13 cellular contexts compared by ENCODE assay signal in genomic region chr22:46082633-46083032, GRCh38.
DNase-seq lines count a peak whose midpoint lies in the region; ATAC-seq and TF ChIP-seq lines count a peak whose summit lies in the region.
"Had no signal": no experiment of that assay in that cellular context is flagged by ENCODE, and none has a peak within 500 bp of the region (broad histone marks: within the 10 kb centered on the region; RNA-seq: fewer than 3 reads in every experiment).

No MANE protein-coding gene starts in this region.

- H3K36me3 ChIP-seq in SK-N-SH (replicated peaks in 1 of 2; ENCODE audit: control insufficient read depth in 1 of 2, insufficient read depth in 2 of 2, low read length in 1 of 2): peaks cover 62 to 68% of the 10 kb centered on the region in 2 experiments
- H3K36me3 ChIP-seq in mammary epithelial cell (ENCODE audit: insufficient read depth, low read length): peaks cover 12% of the 10 kb centered on the region
- H3K36me3 ChIP-seq in muscle layer of duodenum (ENCODE audit: control insufficient read depth in 1 of 2, insufficient read depth in 2 of 2, low read length in 2 of 2): peaks cover 9 to 45% of the 10 kb centered on the region in 2 donors
- no peaks in the 10 kb centered on the region for H3K36me3 ChIP-seq in transverse colon
- H3K36me3 ChIP-seq in SJCRH30: peaks cover 66% of the 10 kb centered on the region

- CTCF ChIA-PET in SK-N-SH (lab: Yijun Ruan, JAX) (interaction anchor here (1.0 to 10.7 kb wide), 8 partner anchors 10 to 87 kb away, joined by 3 to 73 read pairs (median 10); no protein-coding TSS in a partner anchor), mammary epithelial cell (lab: Charles Lee; ENCODE audit: low non-redundant PET) (no interaction called here), HEK293T (lab: Yijun Ruan, JAX) (no interaction called here)

- DNase-seq in SK-N-SH (no peak), mammary epithelial cell (peak; percentile 21), transverse colon (no peak), midbrain (lab: John Stamatoyannopoulos, UW) (no peak), SJCRH30 (no peak), HEK293T (ENCODE audit: extremely low spot score) (no peak)
- DNase-seq: DMS153, NCI-H2107, nephron progenitor cell, T1000 had no signal

- no peak for TF ChIP-seq RAD21 in SK-N-SH (IDR thresholded peaks at IDR 0.05; ENCODE audit: low read length)

- dilution Hi-C loops in mammary epithelial cell (cut with HindIII; ENCODE audit: low sequenced_read_pairs): no loop called here

- H4K20me1 ChIP-seq in SK-N-SH (ENCODE audit: insufficient read depth) (peaks cover 93% of the 10 kb centered on the region), mammary epithelial cell (ENCODE audit: insufficient read depth, low read length) (no peaks in the 10 kb centered on the region)

- H3K4me3 ChIP-seq in SK-N-SH (ENCODE audit: low read depth in 2 of 2, low read length in 1 of 2) (peak overlapping the region; percentile 90 to 92), mammary epithelial cell (replicated peaks in 1 of 3; ENCODE audit: insufficient read depth in 1 of 3, low read depth in 2 of 3, low read length in 3 of 3) (peak overlapping the region; percentile 89 to 95 (median 93)), muscle layer of duodenum (ENCODE audit: low read depth in 1 of 2, low read length in 2 of 2) (no peak overlapping the region), transverse colon (no peak overlapping the region), SJCRH30 (no peak overlapping the region)

- H3K27ac ChIP-seq in SK-N-SH (ENCODE audit: low read depth in 2 of 2, low read length in 1 of 2) (peak overlapping the region; percentile 96 to 100), mammary epithelial cell (ENCODE audit: insufficient read depth, low read depth, low read length) (peak overlapping the region; percentile 94), muscle layer of duodenum (ENCODE audit: low read length) (peak overlapping the region; percentile 91), transverse colon (peak overlapping the region; percentile 98 to 99 (median 98)), SJCRH30 (no peak overlapping the region)

- H3K9ac ChIP-seq in SK-N-SH (peak overlapping the region; percentile 100), mammary epithelial cell (ENCODE audit: insufficient read depth, low read length) (peak overlapping the region; percentile 98)

- intact Hi-C loops in mammary epithelial cell (cut with micrococcal nuclease): no loop called here
- intact Hi-C loops in transverse colon (cut with DNase I; ENCODE audit: low total_unique reads): no loop called here

- TF ChIP-seq EP300 in SK-N-SH (IDR thresholded peaks at IDR 0.05; ENCODE audit: borderline replicate concordance in 1 of 2, low read depth in 1 of 2, low read length in 1 of 2) (no peak), transverse colon (IDR thresholded peaks at IDR 0.05; ENCODE audit: low read depth) (no peak)

- H3K79me2 ChIP-seq in SK-N-SH (ENCODE audit: insufficient read depth) (peaks cover 100% of the 10 kb centered on the region), mammary epithelial cell (ENCODE audit: insufficient read depth, low read length) (peaks cover 100% of the 10 kb centered on the region)

- no peak for TF ChIP-seq POLR2A in transverse colon (IDR thresholded peaks at IDR 0.05)

- no peaks in the 10 kb centered on the region for H3K9me2 ChIP-seq in SK-N-SH

- POLR2A ChIA-PET in SK-N-SH (lab: Yijun Ruan, JAX): interaction anchor here (0.9 to 5.3 kb wide), 6 partner anchors 9 to 77 kb away, joined by 4 to 30 read pairs (median 9); no protein-coding TSS in a partner anchor
- POLR2A ChIA-PET in HEK293T (lab: Yijun Ruan, JAX): no interaction called here

- peaks cover 70% of the 10 kb centered on the region for H3F3A ChIP-seq in SK-N-SH (replicated peaks; ENCODE audit: insufficient read depth)

- H3K9me3 ChIP-seq in SK-N-SH: no peaks in the 10 kb centered on the region
- H3K9me3 ChIP-seq in mammary epithelial cell (replicated peaks; ENCODE audit: insufficient read depth, low read length): no peaks in the 10 kb centered on the region
- no peaks in the 10 kb centered on the region for H3K9me3 ChIP-seq in muscle layer of duodenum (ENCODE audit: control insufficient read depth in 1 of 2, low read length in 2 of 2)
- H3K9me3 ChIP-seq in transverse colon: no peaks in the 10 kb centered on the region
- no peaks in the 10 kb centered on the region for H3K9me3 ChIP-seq in SJCRH30 (replicated peaks)

- in situ Hi-C loops in mammary epithelial cell (cut with MboI; ENCODE audit: low sequenced_read_pairs in 2 of 2): no loop called here
- in situ Hi-C loops in transverse colon (cut with MboI; ENCODE audit: low pct_ligation_motif_present in 1 of 4, low pct_unique_long_range_greater_than_20kb in 1 of 4, low sequenced_read_pairs in 3 of 4): no loop called here

- TF ChIP-seq CTCF in SK-N-SH (IDR thresholded peaks at IDR 0.05): no peak
- no peak for TF ChIP-seq CTCF in mammary epithelial cell (conservative IDR thresholded peaks at IDR 0.05 in 1 of 2, IDR thresholded peaks at IDR 0.05 in 1 of 2; ENCODE audit: extremely low read depth in 1 of 2, insufficient read depth in 1 of 2, low read depth in 1 of 2, low read length in 2 of 2)
- TF ChIP-seq CTCF in transverse colon (IDR thresholded peaks at IDR 0.05): no peak

- H2AFZ ChIP-seq in SK-N-SH (ENCODE audit: low read depth) (no peak overlapping the region), mammary epithelial cell (ENCODE audit: low read depth, low read length) (no peak overlapping the region)

- 3% methylated on average over 8 of the region's 8 CpGs for whole genome bisulfite sequencing in SK-N-SH (ENCODE audit: low lambda C conversion rate)
- under 1% methylated on average over 8 of the region's 8 CpGs for WGBS in mammary epithelial cell (ENCODE audit: low coverage, missing lambda C conversion rate)
- WGBS in transverse colon (ENCODE audit: low coverage in 1 of 2), 2 donors: 70 to 73% methylated on average over 8 of the region's 8 CpGs

- no peak for ATAC-seq in SK-N-SH treated with all-trans-retinoic acid at 6 μM for 48 hours
- ATAC-seq: stimulated activated memory B cell treated with anti-CD40 and anti-IgM and Interleukin-4, amounts not matched to agents 10 μg/mL and 1 μg/mL and 100 μg/mL, for 72 hours had no signal

- BruUV-seq in mammary epithelial cell (replicated peaks; lab: Mats Ljungman, UMichigan): no TSS peak

- H3K27me3 ChIP-seq in SK-N-SH (ENCODE audit: insufficient read depth) (no peaks in the 10 kb centered on the region), mammary epithelial cell (ENCODE audit: insufficient read depth, low read length) (no peaks in the 10 kb centered on the region), muscle layer of duodenum (ENCODE audit: low read depth, low read length) (no peaks in the 10 kb centered on the region), transverse colon (no peaks in the 10 kb centered on the region), SJCRH30 (no peaks in the 10 kb centered on the region; the same call in 1 of the 2 replicates)

- H3K4me2 ChIP-seq in SK-N-SH (peak overlapping the region; percentile 99), mammary epithelial cell (ENCODE audit: insufficient read depth, low read depth, low read length) (peak overlapping the region; percentile 97)

- peaks cover 23 to 70% of the 10 kb centered on the region in 2 experiments; a peak in 3 of 4 replicates for H3K4me1 ChIP-seq in SK-N-SH (ENCODE audit: control insufficient read depth in 1 of 2, insufficient read depth in 2 of 2, low read depth in 1 of 2, low read length in 1 of 2)
- peaks cover 61% of the 10 kb centered on the region for H3K4me1 ChIP-seq in mammary epithelial cell (ENCODE audit: insufficient read depth, low read length)
- peaks cover 32 to 85% of the 10 kb centered on the region in 2 donors for H3K4me1 ChIP-seq in muscle layer of duodenum (ENCODE audit: control insufficient read depth in 1 of 2, insufficient read depth in 2 of 2, low read length in 2 of 2)
- H3K4me1 ChIP-seq in transverse colon: peaks cover 47 to 93% (median 80%) of the 10 kb centered on the region in 4 donors
- H3K4me1 ChIP-seq in SJCRH30: no peaks in the 10 kb centered on the region; the same call in 1 of the 2 replicates

TF ChIP-seq in SK-N-SH, 30 proteins besides CTCF, POLR2A, EP300 and RAD21 (continues in another document):
- TF ChIP-seq FOXJ3 (CRISPR knock-in tag; IDR thresholded peaks at IDR 0.05): no peak
- no peak for TF ChIP-seq RFX5 (IDR thresholded peaks at IDR 0.05; ENCODE audit: low read length)
- no peak for TF ChIP-seq JUND (IDR thresholded peaks at IDR 0.05)
- no peak for TF ChIP-seq USF2 (IDR thresholded peaks at IDR 0.05; ENCODE audit: borderline replicate concordance, low read depth, low read length)

TF ChIP-seq in SK-N-SH treated with all-trans-retinoic acid at 6 μM for 48 hours, 23 proteins besides CTCF, POLR2A, EP300 and RAD21 (continues in another document):
- TF ChIP-seq OSR1 (CRISPR knock-in tag; IDR thresholded peaks at IDR 0.05) (no peak), ARNTL (CRISPR knock-in tag; IDR thresholded peaks at IDR 0.05; ENCODE audit: borderline replicate concordance, low read depth) (no peak), CREB5 (CRISPR knock-in tag; IDR thresholded peaks at IDR 0.05; ENCODE audit: low read depth) (no peak), TOX (CRISPR knock-in tag; IDR thresholded peaks at IDR 0.05; ENCODE audit: borderline replicate concordance) (no peak)

TF ChIP-seq in HEK293T, 16 proteins besides CTCF, POLR2A, EP300 and RAD21:
- no peak for TF ChIP-seq SP1 (IDR thresholded peaks at IDR 0.05)
- TF ChIP-seq PKNOX1 (IDR thresholded peaks at IDR 0.05): no peak
- TF ChIP-seq ZNF384 (IDR thresholded peaks at IDR 0.05): no peak
- no peak for TF ChIP-seq L3MBTL2 (conservative IDR thresholded peaks at IDR 0.05)
- TF ChIP-seq FOXA1 (IDR thresholded peaks at IDR 0.05): no peak

Comparison
In these comparisons a context has a peak if more than half of its experiments do, and no peak if none do; other contexts are left out.
1. H3K4me3 ChIP-seq: peak in SK-N-SH (2 of 2) and mammary epithelial cell (3 of 3); none in muscle layer of duodenum (0 of 2), transverse colon (0 of 4) and SJCRH30 (single experiment).